ENCODE assay signal across 11 cellular contexts in the genomic region with DNA sequence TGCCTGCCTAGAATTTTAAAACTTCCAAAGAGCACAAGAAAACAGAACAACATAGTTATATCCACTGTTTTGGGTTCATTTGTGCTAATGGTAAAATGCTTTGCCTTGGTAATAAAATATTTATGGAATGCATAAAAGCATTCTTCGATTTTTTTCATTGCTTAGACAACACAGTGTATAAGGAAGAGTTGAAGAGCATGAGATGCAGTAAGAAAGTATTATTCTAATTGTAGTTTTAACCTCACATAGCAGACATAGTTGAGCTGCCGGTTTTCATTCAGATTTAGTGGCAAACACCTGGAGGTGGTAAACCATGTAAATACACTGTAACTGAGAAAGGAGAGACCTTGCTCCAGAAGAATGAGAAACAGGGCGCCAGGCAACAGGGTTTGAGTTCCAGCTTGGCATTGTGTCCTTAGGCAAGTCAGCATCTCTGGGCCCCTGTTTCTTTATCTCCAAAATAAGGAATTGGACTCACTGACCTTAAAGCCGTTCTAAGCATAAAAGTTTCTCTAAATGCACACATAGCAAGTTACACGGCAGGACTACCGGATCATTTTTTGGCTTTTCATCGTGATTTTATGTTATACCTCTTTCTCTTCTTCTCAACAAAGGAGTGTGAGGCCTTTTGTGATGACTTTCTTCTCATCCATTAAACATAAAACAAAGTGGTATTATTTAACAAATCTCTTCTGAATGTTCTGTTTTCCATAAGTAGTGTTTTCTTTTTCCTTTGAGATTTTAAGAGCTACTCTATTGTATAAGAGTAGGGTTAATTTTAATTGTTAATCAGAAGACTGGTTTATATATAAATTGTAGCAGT. TPM values are rescaled to one million over a fixed set of nuclear protein-coding genes. Genes with fewer than 3 reads are reported as not detected.
DNase-seq lines count a peak whose midpoint lies in the region; ATAC-seq and TF ChIP-seq lines count a peak whose summit lies in the region.
"Had no signal": no experiment of that assay in that cellular context is flagged by ENCODE, and none has a peak within 500 bp of the region (broad histone marks: within the 10 kb centered on the region; RNA-seq: fewer than 3 reads in every experiment).

No MANE protein-coding gene starts in this region.

- H3K79me2 ChIP-seq in Loucy (ENCODE audit: insufficient read depth, low read length): peaks cover 100% of the 10 kb centered on the region
- peaks cover 20% of the 10 kb centered on the region for H3K79me2 ChIP-seq in neural cell (replicated peaks; ENCODE audit: insufficient read depth, low read length)

- H2AFZ ChIP-seq in Loucy (ENCODE audit: low read length) (no peak overlapping the region), neural cell (ENCODE audit: low read depth, low read length) (no peak overlapping the region)

- H4K20me1 ChIP-seq in Loucy (ENCODE audit: insufficient read depth, low read length, poor library complexity, severe bottlenecking) (peaks cover 69% of the 10 kb centered on the region), neural cell (ENCODE audit: insufficient read depth) (no peaks in the 10 kb centered on the region)

- no peaks in the 10 kb centered on the region for H3K27me3 ChIP-seq in CD8-positive, alpha-beta memory T cell (ENCODE audit: insufficient read depth, low read length, poor library complexity, severe bottlenecking)
- H3K27me3 ChIP-seq in Loucy (ENCODE audit: insufficient read depth, low read length, poor library complexity, severe bottlenecking) (no peaks in the 10 kb centered on the region), endodermal cell (ENCODE audit: control insufficient read depth, insufficient read depth, low read length, poor library complexity, severe bottlenecking) (no peaks in the 10 kb centered on the region), neural cell (ENCODE audit: insufficient read depth, low read depth, low read length) (no peaks in the 10 kb centered on the region), gastroesophageal sphincter (no peaks in the 10 kb centered on the region)

- no peaks in the 10 kb centered on the region for H3K9me3 ChIP-seq in CD8-positive, alpha-beta memory T cell (ENCODE audit: low read length)
- no peaks in the 10 kb centered on the region for H3K9me3 ChIP-seq in Loucy (ENCODE audit: insufficient read depth, low read depth, low read length)
- H3K9me3 ChIP-seq in endodermal cell (ENCODE audit: control insufficient read depth, low read length): no peaks in the 10 kb centered on the region
- H3K9me3 ChIP-seq in neural cell (ENCODE audit: low read length): no peaks in the 10 kb centered on the region
- no peaks in the 10 kb centered on the region for H3K9me3 ChIP-seq in gastroesophageal sphincter

- H3K4me2 ChIP-seq in Loucy (ENCODE audit: low read depth, low read length, poor library complexity, severe bottlenecking): peak overlapping the region; percentile 70
- H3K4me2 ChIP-seq in neural cell (ENCODE audit: low read length): no peak overlapping the region

- no peaks in the 10 kb centered on the region for H3K9me3 Mint-ChIP-seq in CD8-positive, alpha-beta memory T cell
- H3K9me3 Mint-ChIP-seq in endodermal cell: no peaks in the 10 kb centered on the region
- H3K9me3 Mint-ChIP-seq: memory B cell had no signal

- peaks cover 0 to 8% (median 7%) of the 10 kb centered on the region in 3 donors for H3K36me3 Mint-ChIP-seq in CD8-positive, alpha-beta memory T cell
- no peaks in the 10 kb centered on the region for H3K36me3 Mint-ChIP-seq in endodermal cell (ENCODE audit: low read depth)

- ATAC-seq in gastroesophageal sphincter (no peak), HG03196 (IDR thresholded peaks at IDR 0.05; ENCODE audit: unreplicated experiment) (no peak), HG03108 (IDR thresholded peaks at IDR 0.05; ENCODE audit: unreplicated experiment) (no peak)

- TF ChIP-seq EP300 in neural cell (conservative IDR thresholded peaks at IDR 0.05; ENCODE audit: poor library complexity, severe bottlenecking) (no peak), gastroesophageal sphincter (IDR thresholded peaks at IDR 0.05) (no peak)

- CTCF ChIA-PET in CD8-positive, alpha-beta memory T cell (lab: Charles Lee): interaction anchor here (1.2 to 3.6 kb wide), 2 partner anchors 9 to 11 kb away, joined by 4 to 18 read pairs; no protein-coding TSS in a partner anchor

- peak overlapping the region in 7 of 8 donors; percentile 1 to 71 (median 25) for H3K27ac Mint-ChIP-seq in CD8-positive, alpha-beta memory T cell
- H3K27ac Mint-ChIP-seq in endodermal cell: peak overlapping the region; percentile 88
- H3K27ac Mint-ChIP-seq: memory B cell had no signal

- H3K4me3 ChIP-seq in CD8-positive, alpha-beta memory T cell (ENCODE audit: low read length): no peak overlapping the region
- H3K4me3 ChIP-seq in Loucy (ENCODE audit: low read length, poor library complexity, severe bottlenecking) (peak overlapping the region; percentile 39), endodermal cell (ENCODE audit: low read length) (peak overlapping the region; percentile 6), neural cell (ENCODE audit: low read length) (peak overlapping the region; percentile 7), gastroesophageal sphincter (no peak overlapping the region)

- DNase-seq in CD8-positive, alpha-beta memory T cell: no peak
- DNase-seq in endodermal cell: peak; percentile 81
- no peak for DNase-seq in NCI-H774 (lab: John Stamatoyannopoulos, UW)
- DNase-seq: NCI-H524 had no signal

- no peaks in the 10 kb centered on the region for H3K27me3 Mint-ChIP-seq in CD8-positive, alpha-beta memory T cell
- H3K27me3 Mint-ChIP-seq in endodermal cell (ENCODE audit: insufficient read depth): no peaks in the 10 kb centered on the region
- H3K27me3 Mint-ChIP-seq: memory B cell had no signal

- TF ChIP-seq CTCF in Loucy (conservative IDR thresholded peaks at IDR 0.05; ENCODE audit: low read length) (no peak), endodermal cell (conservative IDR thresholded peaks at IDR 0.05) (no peak), neural cell (IDR thresholded peaks at IDR 0.05; ENCODE audit: poor library complexity, severe bottlenecking) (no peak), gastroesophageal sphincter (IDR thresholded peaks at IDR 0.05) (no peak)

- H3K9me2 ChIP-seq in Loucy (replicated peaks; ENCODE audit: low read depth, low read length) (no peaks in the 10 kb centered on the region), neural cell (ENCODE audit: insufficient read depth, low read length) (no peaks in the 10 kb centered on the region)

- no peak overlapping the region for H3K4me3 Mint-ChIP-seq in CD8-positive, alpha-beta memory T cell
- peak overlapping the region; percentile 23 for H3K4me3 Mint-ChIP-seq in endodermal cell
- H3K4me3 Mint-ChIP-seq: memory B cell had no signal

- H3F3A ChIP-seq in Loucy (ENCODE audit: low read depth): 0 out of 2 replicates have a peak, but pooled peaks cover 4% of the 10 kb centered on the region
- no peaks in the 10 kb centered on the region for H3F3A ChIP-seq in neural cell (ENCODE audit: insufficient read depth, low read length, poor library complexity, severe bottlenecking)

- POLR2A ChIA-PET in CD8-positive, alpha-beta memory T cell (lab: Charles Lee): no interaction called here

- peaks cover 78 to 96% (median 90%) of the 10 kb centered on the region in 3 donors for H3K4me1 Mint-ChIP-seq in CD8-positive, alpha-beta memory T cell
- peaks cover 75% of the 10 kb centered on the region for H3K4me1 Mint-ChIP-seq in endodermal cell

- peaks cover 51% of the 10 kb centered on the region for H3K4me1 ChIP-seq in CD8-positive, alpha-beta memory T cell (ENCODE audit: insufficient read depth, low read length)
- H3K4me1 ChIP-seq in Loucy (ENCODE audit: insufficient read depth, low read length, poor library complexity, severe bottlenecking) (peaks cover 91% of the 10 kb centered on the region), endodermal cell (ENCODE audit: control insufficient read depth, insufficient read depth, low read length) (no peaks in the 10 kb centered on the region), gastroesophageal sphincter (peaks cover 18 to 72% (median 37%) of the 10 kb centered on the region in 3 donors)

- TF ChIP-seq RAD21 in neural cell (conservative IDR thresholded peaks at IDR 0.05): no peak

- TF ChIP-seq POLR2A in gastroesophageal sphincter (IDR thresholded peaks at IDR 0.05): no peak

- WGBS in endodermal cell (ENCODE audit: insufficient coverage in 1 of 2, insufficient read length in 1 of 2), 2 experiments: 15 to 28% methylated on average over 6 to 7 of the region's 7 CpGs
- 43 to 59% methylated on average over 7 of the region's 7 CpGs for WGBS in gastroesophageal sphincter (ENCODE audit: low coverage in 1 of 2), 2 donors

- H3K36me3 ChIP-seq in CD8-positive, alpha-beta memory T cell (ENCODE audit: insufficient read depth, low read length): no peaks in the 10 kb centered on the region
- H3K36me3 ChIP-seq in Loucy (ENCODE audit: insufficient read depth, low read length) (no peaks in the 10 kb centered on the region), endodermal cell (ENCODE audit: control insufficient read depth, insufficient read depth, low read length) (no peaks in the 10 kb centered on the region), neural cell (ENCODE audit: insufficient read depth, low read length) (no peaks in the 10 kb centered on the region), gastroesophageal sphincter (no peaks in the 10 kb centered on the region)

- peak overlapping the region; percentile 43 for H3K9ac ChIP-seq in Loucy (ENCODE audit: low read depth, low read length, poor library complexity, severe bottlenecking)
- peak overlapping the region; percentile 27 for H3K9ac ChIP-seq in endodermal cell (ENCODE audit: extremely low read depth, low read length, poor library complexity, severe bottlenecking)
- no peak overlapping the region for H3K9ac ChIP-seq in neural cell (ENCODE audit: low read length)

- H3K27ac ChIP-seq in CD8-positive, alpha-beta memory T cell (ENCODE audit: low read depth, low read length): no peak overlapping the region
- peak overlapping the region; percentile 45 for H3K27ac ChIP-seq in endodermal cell (ENCODE audit: low read depth, low read length)
- H3K27ac ChIP-seq in neural cell (ENCODE audit: low read length): no peak overlapping the region
- peak overlapping the region in 1 of 4 donors; percentile 11 for H3K27ac ChIP-seq in gastroesophageal sphincter
- H3K27ac ChIP-seq: HL-60 had no signal

TF ChIP-seq in neural cell, 6 proteins besides CTCF, POLR2A, EP300 and RAD21 (continues in another document):
- TF ChIP-seq EZH2 (IDR thresholded peaks at IDR 0.05; ENCODE audit: borderline replicate concordance, insufficient read depth, low read length, poor library complexity, severe bottlenecking) (no peak), POLR2AphosphoS5 (IDR thresholded peaks at IDR 0.05) (no peak)

RNA-seq across cellular contexts. Expression of a gene that starts 7.9 kb away (rescaled TPM):
- 10 to 100 TPM; 59.2 to 59.8 TPM for total RNA-seq in CD8-positive, alpha-beta memory T cell
- 131 TPM for polyA plus RNA-seq in CD8-positive, alpha-beta memory T cell
- total RNA-seq in endodermal cell (100 to 1,000 TPM; 104 to 136 TPM), gastroesophageal sphincter (100 to 1,000 TPM; 151 to 222 (median 164) TPM)
- 118 TPM for polyA plus RNA-seq in endodermal cell (2013, experiment 1 of 2)
- 86.8 TPM for polyA plus RNA-seq in endodermal cell (2013, experiment 2 of 2)
- 51.7 and 55.6 TPM in 2 replicates for polyA plus RNA-seq in neural cell
- 55.5 and 57.9 TPM in 2 replicates for polyA minus RNA-seq in neural cell

Comparison
In these comparisons a context has a peak if more than half of its experiments do, and no peak if none do; other contexts are left out.
1. H3K4me3 ChIP-seq: peak in Loucy (single experiment), endodermal cell (single experiment) and neural cell (single experiment); none in CD8-positive, alpha-beta memory T cell (single experiment) and gastroesophageal sphincter (0 of 2).